In the genomic region with DNA sequence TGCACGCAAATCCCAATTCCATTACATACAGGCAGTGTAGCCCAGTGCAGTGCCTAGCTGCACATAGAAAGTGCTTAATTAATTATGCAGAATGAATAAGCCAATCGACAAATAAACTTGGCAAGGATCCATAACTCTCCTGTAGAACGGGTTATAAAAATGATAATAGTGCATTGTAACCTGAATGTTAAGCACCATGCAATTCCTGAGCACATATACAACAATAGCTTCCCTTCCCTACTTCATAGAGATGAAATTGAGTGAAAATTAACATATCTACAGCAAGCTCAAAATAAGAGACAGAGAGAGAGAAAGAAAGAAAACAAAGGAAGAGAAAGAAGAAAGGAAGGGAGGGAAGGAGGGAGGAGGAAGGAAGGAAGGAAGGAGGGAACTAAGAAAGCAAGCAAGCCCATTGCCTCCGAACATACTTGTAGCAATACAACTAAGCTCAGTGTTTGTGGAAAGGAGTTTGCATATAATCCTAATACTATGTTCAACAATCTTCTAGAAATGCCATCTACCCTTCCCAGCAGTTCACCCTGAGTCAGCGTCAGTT, we compare ENCODE assay signal across 2 cellular contexts.
TF ChIP-seq lines count a peak whose summit lies in the region.

No MANE protein-coding gene starts in this region.

TF ChIP-seq in GM23338, 12 proteins besides CTCF, POLR2A, EP300 and RAD21 (continued from another document):
- TF ChIP-seq, protein P1, sequence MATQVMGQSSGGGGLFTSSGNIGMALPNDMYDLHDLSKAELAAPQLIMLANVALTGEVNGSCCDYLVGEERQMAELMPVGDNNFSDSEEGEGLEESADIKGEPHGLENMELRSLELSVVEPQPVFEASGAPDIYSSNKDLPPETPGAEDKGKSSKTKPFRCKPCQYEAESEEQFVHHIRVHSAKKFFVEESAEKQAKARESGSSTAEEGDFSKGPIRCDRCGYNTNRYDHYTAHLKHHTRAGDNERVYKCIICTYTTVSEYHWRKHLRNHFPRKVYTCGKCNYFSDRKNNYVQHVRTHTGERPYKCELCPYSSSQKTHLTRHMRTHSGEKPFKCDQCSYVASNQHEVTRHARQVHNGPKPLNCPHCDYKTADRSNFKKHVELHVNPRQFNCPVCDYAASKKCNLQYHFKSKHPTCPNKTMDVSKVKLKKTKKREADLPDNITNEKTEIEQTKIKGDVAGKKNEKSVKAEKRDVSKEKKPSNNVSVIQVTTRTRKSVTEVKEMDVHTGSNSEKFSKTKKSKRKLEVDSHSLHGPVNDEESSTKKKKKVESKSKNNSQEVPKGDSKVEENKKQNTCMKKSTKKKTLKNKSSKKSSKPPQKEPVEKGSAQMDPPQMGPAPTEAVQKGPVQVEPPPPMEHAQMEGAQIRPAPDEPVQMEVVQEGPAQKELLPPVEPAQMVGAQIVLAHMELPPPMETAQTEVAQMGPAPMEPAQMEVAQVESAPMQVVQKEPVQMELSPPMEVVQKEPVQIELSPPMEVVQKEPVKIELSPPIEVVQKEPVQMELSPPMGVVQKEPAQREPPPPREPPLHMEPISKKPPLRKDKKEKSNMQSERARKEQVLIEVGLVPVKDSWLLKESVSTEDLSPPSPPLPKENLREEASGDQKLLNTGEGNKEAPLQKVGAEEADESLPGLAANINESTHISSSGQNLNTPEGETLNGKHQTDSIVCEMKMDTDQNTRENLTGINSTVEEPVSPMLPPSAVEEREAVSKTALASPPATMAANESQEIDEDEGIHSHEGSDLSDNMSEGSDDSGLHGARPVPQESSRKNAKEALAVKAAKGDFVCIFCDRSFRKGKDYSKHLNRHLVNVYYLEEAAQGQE (IDR thresholded peaks at IDR 0.05; ENCODE audit: unreplicated experiment) = no peak
- TF ChIP-seq JUNB (IDR thresholded peaks at IDR 0.05; ENCODE audit: unreplicated experiment) (no peak), ETS1 (IDR thresholded peaks at IDR 0.05) (no peak), EZH2 (IDR thresholded peaks at IDR 0.05; ENCODE audit: low read depth, unreplicated experiment) (no peak), POLR2AphosphoS5 (IDR thresholded peaks at IDR 0.05; ENCODE audit: low read depth) (no peak), CREB1 (CRISPR knock-in tag; IDR thresholded peaks at IDR 0.05; ENCODE audit: low read depth) (no peak), STAT1 (IDR thresholded peaks at IDR 0.05; ENCODE audit: unreplicated experiment) (no peak), ZNF114 (CRISPR knock-in tag; IDR thresholded peaks at IDR 0.05) (no peak)
- TF ChIP-seq, protein P2, sequence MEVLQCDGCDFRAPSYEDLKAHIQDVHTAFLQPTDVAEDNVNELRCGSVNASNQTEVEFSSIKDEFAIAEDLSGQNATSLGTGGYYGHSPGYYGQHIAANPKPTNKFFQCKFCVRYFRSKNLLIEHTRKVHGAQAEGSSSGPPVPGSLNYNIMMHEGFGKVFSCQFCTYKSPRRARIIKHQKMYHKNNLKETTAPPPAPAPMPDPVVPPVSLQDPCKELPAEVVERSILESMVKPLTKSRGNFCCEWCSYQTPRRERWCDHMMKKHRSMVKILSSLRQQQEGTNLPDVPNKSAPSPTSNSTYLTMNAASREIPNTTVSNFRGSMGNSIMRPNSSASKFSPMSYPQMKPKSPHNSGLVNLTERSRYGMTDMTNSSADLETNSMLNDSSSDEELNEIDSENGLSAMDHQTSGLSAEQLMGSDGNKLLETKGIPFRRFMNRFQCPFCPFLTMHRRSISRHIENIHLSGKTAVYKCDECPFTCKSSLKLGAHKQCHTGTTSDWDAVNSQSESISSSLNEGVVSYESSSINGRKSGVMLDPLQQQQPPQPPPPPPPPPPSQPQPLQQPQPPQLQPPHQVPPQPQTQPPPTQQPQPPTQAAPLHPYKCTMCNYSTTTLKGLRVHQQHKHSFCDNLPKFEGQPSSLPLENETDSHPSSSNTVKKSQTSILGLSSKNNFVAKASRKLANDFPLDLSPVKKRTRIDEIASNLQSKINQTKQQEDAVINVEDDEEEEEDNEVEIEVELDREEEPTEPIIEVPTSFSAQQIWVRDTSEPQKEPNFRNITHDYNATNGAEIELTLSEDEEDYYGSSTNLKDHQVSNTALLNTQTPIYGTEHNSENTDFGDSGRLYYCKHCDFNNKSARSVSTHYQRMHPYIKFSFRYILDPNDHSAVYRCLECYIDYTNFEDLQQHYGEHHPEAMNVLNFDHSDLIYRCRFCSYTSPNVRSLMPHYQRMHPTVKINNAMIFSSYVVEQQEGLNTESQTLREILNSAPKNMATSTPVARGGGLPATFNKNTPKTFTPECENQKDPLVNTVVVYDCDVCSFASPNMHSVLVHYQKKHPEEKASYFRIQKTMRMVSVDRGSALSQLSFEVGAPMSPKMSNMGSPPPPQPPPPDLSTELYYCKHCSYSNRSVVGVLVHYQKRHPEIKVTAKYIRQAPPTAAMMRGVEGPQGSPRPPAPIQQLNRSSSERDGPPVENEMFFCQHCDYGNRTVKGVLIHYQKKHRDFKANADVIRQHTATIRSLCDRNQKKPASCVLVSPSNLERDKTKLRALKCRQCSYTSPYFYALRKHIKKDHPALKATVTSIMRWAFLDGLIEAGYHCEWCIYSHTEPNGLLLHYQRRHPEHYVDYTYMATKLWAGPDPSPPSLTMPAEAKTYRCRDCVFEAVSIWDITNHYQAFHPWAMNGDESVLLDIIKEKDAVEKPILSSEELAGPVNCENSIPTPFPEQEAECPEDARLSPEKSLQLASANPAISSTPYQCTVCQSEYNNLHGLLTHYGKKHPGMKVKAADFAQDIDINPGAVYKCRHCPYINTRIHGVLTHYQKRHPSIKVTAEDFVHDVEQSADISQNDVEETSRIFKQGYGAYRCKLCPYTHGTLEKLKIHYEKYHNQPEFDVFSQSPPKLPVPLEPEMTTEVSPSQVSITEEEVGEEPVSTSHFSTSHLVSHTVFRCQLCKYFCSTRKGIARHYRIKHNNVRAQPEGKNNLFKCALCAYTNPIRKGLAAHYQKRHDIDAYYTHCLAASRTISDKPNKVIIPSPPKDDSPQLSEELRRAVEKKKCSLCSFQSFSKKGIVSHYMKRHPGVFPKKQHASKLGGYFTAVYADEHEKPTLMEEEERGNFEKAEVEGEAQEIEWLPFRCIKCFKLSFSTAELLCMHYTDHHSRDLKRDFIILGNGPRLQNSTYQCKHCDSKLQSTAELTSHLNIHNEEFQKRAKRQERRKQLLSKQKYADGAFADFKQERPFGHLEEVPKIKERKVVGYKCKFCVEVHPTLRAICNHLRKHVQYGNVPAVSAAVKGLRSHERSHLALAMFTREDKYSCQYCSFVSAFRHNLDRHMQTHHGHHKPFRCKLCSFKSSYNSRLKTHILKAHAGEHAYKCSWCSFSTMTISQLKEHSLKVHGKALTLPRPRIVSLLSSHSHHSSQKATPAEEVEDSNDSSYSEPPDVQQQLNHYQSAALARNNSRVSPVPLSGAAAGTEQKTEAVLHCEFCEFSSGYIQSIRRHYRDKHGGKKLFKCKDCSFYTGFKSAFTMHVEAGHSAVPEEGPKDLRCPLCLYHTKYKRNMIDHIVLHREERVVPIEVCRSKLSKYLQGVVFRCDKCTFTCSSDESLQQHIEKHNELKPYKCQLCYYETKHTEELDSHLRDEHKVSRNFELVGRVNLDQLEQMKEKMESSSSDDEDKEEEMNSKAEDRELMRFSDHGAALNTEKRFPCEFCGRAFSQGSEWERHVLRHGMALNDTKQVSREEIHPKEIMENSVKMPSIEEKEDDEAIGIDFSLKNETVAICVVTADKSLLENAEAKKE (CRISPR knock-in tag; IDR thresholded peaks at IDR 0.05) = no peak

TF ChIP-seq in WTC11, 78 proteins besides CTCF, POLR2A, EP300 and RAD21 (continued from another document):
- TF ChIP-seq, protein P3, sequence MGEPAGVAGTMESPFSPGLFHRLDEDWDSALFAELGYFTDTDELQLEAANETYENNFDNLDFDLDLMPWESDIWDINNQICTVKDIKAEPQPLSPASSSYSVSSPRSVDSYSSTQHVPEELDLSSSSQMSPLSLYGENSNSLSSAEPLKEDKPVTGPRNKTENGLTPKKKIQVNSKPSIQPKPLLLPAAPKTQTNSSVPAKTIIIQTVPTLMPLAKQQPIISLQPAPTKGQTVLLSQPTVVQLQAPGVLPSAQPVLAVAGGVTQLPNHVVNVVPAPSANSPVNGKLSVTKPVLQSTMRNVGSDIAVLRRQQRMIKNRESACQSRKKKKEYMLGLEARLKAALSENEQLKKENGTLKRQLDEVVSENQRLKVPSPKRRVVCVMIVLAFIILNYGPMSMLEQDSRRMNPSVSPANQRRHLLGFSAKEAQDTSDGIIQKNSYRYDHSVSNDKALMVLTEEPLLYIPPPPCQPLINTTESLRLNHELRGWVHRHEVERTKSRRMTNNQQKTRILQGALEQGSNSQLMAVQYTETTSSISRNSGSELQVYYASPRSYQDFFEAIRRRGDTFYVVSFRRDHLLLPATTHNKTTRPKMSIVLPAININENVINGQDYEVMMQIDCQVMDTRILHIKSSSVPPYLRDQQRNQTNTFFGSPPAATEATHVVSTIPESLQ (CRISPR knock-in tag; IDR thresholded peaks at IDR 0.05) = no peak
- no peak for TF ChIP-seq E2F5 (CRISPR knock-in tag; IDR thresholded peaks at IDR 0.05)
